8 cellular contexts compared by ENCODE assay signal in the genomic region with DNA sequence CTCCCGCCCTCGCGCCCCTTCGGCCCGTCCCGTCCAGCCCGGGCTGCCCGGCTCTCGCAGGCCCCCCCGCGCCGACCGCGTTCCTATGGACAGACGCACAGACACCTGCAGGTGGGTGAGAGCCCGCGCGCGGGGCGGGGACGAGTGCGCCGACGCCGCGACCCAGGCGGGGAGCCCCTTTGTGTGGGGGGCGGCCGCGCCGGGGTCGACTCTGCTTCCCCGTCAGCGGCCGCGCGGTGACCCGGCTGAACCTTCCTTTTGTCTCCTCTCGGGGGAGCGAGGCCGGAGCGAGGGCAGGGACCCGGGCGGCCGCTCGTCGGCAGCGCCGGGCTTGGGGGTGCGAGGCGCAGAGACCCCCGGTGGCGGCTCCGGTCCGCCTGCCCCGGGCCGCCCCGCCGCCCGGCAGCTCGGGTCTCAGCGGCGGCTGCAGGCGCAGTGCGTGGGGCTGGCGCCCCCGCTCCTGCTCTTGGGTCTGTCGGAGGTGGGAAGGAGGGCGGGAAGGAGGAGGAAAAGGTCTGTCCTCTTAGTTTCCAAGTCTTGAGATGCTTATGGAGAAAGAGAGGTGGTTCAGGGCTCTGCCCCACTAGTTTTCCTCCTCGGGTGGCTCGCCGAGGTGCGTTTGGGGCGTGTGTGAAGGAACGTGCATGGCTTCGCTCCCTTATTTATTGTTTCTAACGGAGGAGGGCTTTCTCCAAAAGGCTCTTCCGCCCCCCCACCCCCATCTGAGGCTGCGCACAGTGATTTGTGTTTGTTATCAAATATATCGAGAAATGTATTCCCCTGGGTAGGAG. TPM values are rescaled to one million over a fixed set of nuclear protein-coding genes. Genes with fewer than 3 reads are reported as not detected.
DNase-seq lines count a peak whose midpoint lies in the region; ATAC-seq and TF ChIP-seq lines count a peak whose summit lies in the region.

No MANE protein-coding gene starts in this region.

- peaks cover 7 to 19% of the 10 kb centered on the region in 2 experiments; a peak in 3 of 4 replicates for H3K79me1 ChIP-seq in IMR-90 (ENCODE audit: low read depth in 1 of 2, low read length in 2 of 2)

- H3K36me3 ChIP-seq in IMR-90 (ENCODE audit: control insufficient read depth, insufficient read depth, low read length) (no peaks in the 10 kb centered on the region), adipocyte (ENCODE audit: control insufficient read depth, insufficient read depth, low read length, severe bottlenecking) (no peaks in the 10 kb centered on the region), right atrium auricular region (no peaks in the 10 kb centered on the region)

- POLR2A ChIA-PET in IMR-90 (lab: Charles Lee; ENCODE audit: unreplicated experiment) = interaction anchor here (0.6 kb wide), 1 partner anchor 259 kb away, joined by 4 read pairs; no protein-coding TSS in a partner anchor

- no peak overlapping the region for H2AK5ac ChIP-seq in IMR-90 (ENCODE audit: low read depth, low read length)

- in situ Hi-C loops in IMR-90 (cut with MboI; ENCODE audit: low sequenced_read_pairs) = no loop called here

- BruUV-seq in IMR-90 (replicated peaks; lab: Mats Ljungman, UMichigan) = no TSS peak

- no peak overlapping the region for H3K14ac ChIP-seq in IMR-90 (replicated peaks; ENCODE audit: low read depth, low read length)

- no peak overlapping the region for H3K18ac ChIP-seq in IMR-90 (ENCODE audit: low read depth, low read length)

- no peak overlapping the region for H2BK5ac ChIP-seq in IMR-90 (ENCODE audit: low read depth, low read length, poor library complexity, severe bottlenecking)

- DNase-seq in EH (ENCODE audit: low read depth) (peak; percentile 53), IMR-90 (peak; percentile 36), T follicular helper cell (ENCODE audit: low read depth) (peak; percentile 43), adipocyte (ENCODE audit: low read depth) (peak; percentile 71), right atrium auricular region (ENCODE audit: low spot score) (no peak), retinal pigment epithelial cell (ENCODE audit: low read depth) (no peak), DMS153 (lab: John Stamatoyannopoulos, UW) (no peak)

- H2BK20ac ChIP-seq in IMR-90 (ENCODE audit: low read depth, low read length) = no peak overlapping the region

- CTCF ChIA-PET in IMR-90 (lab: Yijun Ruan, JAX) = no interaction called here

- H4K20me1 ChIP-seq in IMR-90 (ENCODE audit: insufficient read depth, low read length) = no peaks in the 10 kb centered on the region; the same call in 1 of the 2 replicates

- intact Hi-C loops in IMR-90 (cut with micrococcal nuclease) = loop anchor here (2.0 to 5.0 kb wide), 2 partner anchors 70 to 224 kb away; no protein-coding TSS in a partner anchor

- H3K4me3 ChIP-seq in IMR-90 (ENCODE audit: insufficient read depth, low read depth, low read length) (peak overlapping the region; percentile 77), adipocyte (ENCODE audit: low read length) (peak overlapping the region; percentile 90), right atrium auricular region (peak overlapping the region; percentile 84 to 96), retinal pigment epithelial cell (ENCODE audit: low read length) (peak overlapping the region; percentile 82)

- H4K91ac ChIP-seq in IMR-90 (ENCODE audit: insufficient read depth, low read depth, low read length) = no peak overlapping the region

- no peak overlapping the region for H4K5ac ChIP-seq in IMR-90 (ENCODE audit: low read depth, low read length)

- TF ChIP-seq POLR2A in IMR-90 (IDR thresholded peaks at IDR 0.05; ENCODE audit: low read depth, low read length) = no peak

- no peak overlapping the region for H3K4ac ChIP-seq in IMR-90 (ENCODE audit: low read depth, low read length)

- dilution Hi-C loops in IMR-90 (cut with HindIII; ENCODE audit: low sequenced_read_pairs, unreplicated experiment) = no loop called here

- TF ChIP-seq CTCF in IMR-90 (conservative IDR thresholded peaks at IDR 0.05; ENCODE audit: low read depth, low read length) (no peak), right atrium auricular region (IDR thresholded peaks at IDR 0.05) (no peak), retinal pigment epithelial cell (conservative IDR thresholded peaks at IDR 0.05; ENCODE audit: low read depth, low read length) (no peak)

- H3K27ac ChIP-seq in IMR-90 (ENCODE audit: insufficient read depth, low read length) = no peak overlapping the region; the same call in 1 of the 2 replicates
- H3K27ac ChIP-seq in right atrium auricular region = peak overlapping the region; percentile 62 to 75

- H2AK9ac ChIP-seq in IMR-90 (replicated peaks; ENCODE audit: low read depth, low read length, poor library complexity) = peak overlapping the region; percentile 17

- H2BK15ac ChIP-seq in IMR-90 (ENCODE audit: low read depth, low read length) = no peak overlapping the region

- H3K9me3 ChIP-seq in IMR-90 (ENCODE audit: control insufficient read depth, insufficient read depth, low read length) (no peaks in the 10 kb centered on the region), adipocyte (ENCODE audit: control insufficient read depth, low read length) (no peaks in the 10 kb centered on the region), right atrium auricular region (no peaks in the 10 kb centered on the region)

- H3K56ac ChIP-seq in IMR-90 (ENCODE audit: extremely low read depth, insufficient read depth, low read length) = no peak overlapping the region

- H3K23ac ChIP-seq in IMR-90 (ENCODE audit: low read depth, low read length) = no peak overlapping the region

- H3K9ac ChIP-seq in IMR-90 (ENCODE audit: low read depth, low read length) (peak overlapping the region; percentile 53), adipocyte (ENCODE audit: low read length) (peak overlapping the region; percentile 67)

- H3K4me1 ChIP-seq in IMR-90 (ENCODE audit: control insufficient read depth, insufficient read depth, low read length) (peaks cover 6% of the 10 kb centered on the region; the same call in 1 of the 2 replicates), adipocyte (ENCODE audit: control insufficient read depth, insufficient read depth, low read length) (peaks cover 14% of the 10 kb centered on the region), right atrium auricular region (peaks cover 0 to 12% of the 10 kb centered on the region in 2 donors)

- 0% methylated on average over 30 of the region's 80 CpGs; no CpG with 5 or more reads in 1 of the 2 experiments for WGBS in IMR-90 (ENCODE audit: extremely low coverage in 2 of 2, insufficient read length in 1 of 2), 2 experiments

- peak overlapping the region; percentile 92 for H2AFZ ChIP-seq in IMR-90 (replicated peaks; ENCODE audit: low read length, poor library complexity)

- H3K4me2 ChIP-seq in IMR-90 (ENCODE audit: low read depth, low read length) = peak overlapping the region; percentile 95

- H2BK120ac ChIP-seq in IMR-90 (ENCODE audit: low read depth, low read length) = no peak overlapping the region

- H3K27me3 ChIP-seq in IMR-90 (ENCODE audit: control insufficient read depth, insufficient read depth, low read length) = no peaks in the 10 kb centered on the region
- H3K27me3 ChIP-seq in adipocyte (replicated peaks; ENCODE audit: control insufficient read depth, insufficient read depth, low read length) = no peaks in the 10 kb centered on the region
- no peaks in the 10 kb centered on the region for H3K27me3 ChIP-seq in right atrium auricular region

- TF ChIP-seq RAD21 in IMR-90 (IDR thresholded peaks at IDR 0.05; ENCODE audit: low read length) = no peak

- ATAC-seq in GM21619 (IDR thresholded peaks at IDR 0.05; ENCODE audit: unreplicated experiment) (peak; percentile 44), IMR-90 (ENCODE audit: low read depth) (peak; percentile 71)

- H4K8ac ChIP-seq in IMR-90 (ENCODE audit: low read depth in 2 of 2, low read length in 2 of 2) = no peak overlapping the region; a peak in 1 of 4 replicates

- H3K9me1 ChIP-seq in IMR-90 (ENCODE audit: insufficient read depth, low read length) = peaks cover 5% of the 10 kb centered on the region

TF ChIP-seq in IMR-90, 13 proteins besides CTCF, POLR2A, EP300 and RAD21:
- TF ChIP-seq RFX5 (IDR thresholded peaks at IDR 0.05; ENCODE audit: low read depth, low read length) (no peak), BHLHE40 (IDR thresholded peaks at IDR 0.05; ENCODE audit: low read depth, low read length) (peak; percentile 62; the same call in 1 of the 2 replicates)
TF ChIP-seq in IMR-90: peak in this region for 1.

RNA-seq across cellular contexts. Expression of a gene that starts 0.6 kb away (rescaled TPM):
- total RNA-seq in IMR-90 (2012; rRNA removed) (1.4 and 1.8 TPM in 2 replicates), right atrium auricular region (1 to 10 TPM; 1.9 to 4.1 TPM)
- polyA plus RNA-seq in IMR-90 (2012; rRNA removed) = 0.65 and 0.75 TPM in 2 replicates
- 0.37 and 0.41 TPM in 2 replicates for polyA plus RNA-seq in IMR-90 (2012; cell fraction: cytosol; rRNA removed)
- 0.61 and 0.91 TPM in 2 replicates for polyA plus RNA-seq in IMR-90 (2012; cell fraction: nucleus; rRNA removed; ENCODE audit: low replicate concordance)

Comparison
In these comparisons a context has a peak if more than half of its experiments do, and no peak if none do; other contexts are left out.
1. DNase-seq: peak in EH (single experiment), IMR-90 (single experiment), T follicular helper cell (single experiment) and adipocyte (single experiment); none in right atrium auricular region (single experiment), retinal pigment epithelial cell (single experiment) and DMS153 (single experiment).
2. Peak in every context shown above with its lines, with median percentiles within 50 percentile points of each other: H3K4me3 ChIP-seq.